Comparison of ENCODE assay signal across 30 cellular contexts in genomic region chr9:132783006-132783405, GRCh38.
"Had no signal": no experiment of that assay in that cellular context is flagged by ENCODE, and none has a peak within 500 bp of the region (broad histone marks: within the 10 kb centered on the region; RNA-seq: fewer than 3 reads in every experiment).

No MANE protein-coding gene starts in this region.

- H3K4me3 ChIP-seq: coronary artery, dorsolateral prefrontal cortex, esophagus muscularis mucosa, gastrocnemius medialis, heart left ventricle had no signal

- H3K27me3 ChIP-seq: dorsolateral prefrontal cortex had no signal

- H3K9me3 Mint-ChIP-seq: activated CD4-positive, alpha-beta memory T cell treated with anti-CD3 and anti-CD28 coated beads, Interleukin-2, amount 10 ng/mL, durations not matched to agents 7 days and 5 days; activated T-cell treated with anti-CD3 and anti-CD28 coated beads, Interleukin-2, amount 50 U/mL, for 24 hours; central memory CD8-positive, alpha-beta T cell; dendritic cell treated with granulocyte-macrophage colony-stimulating factor and Interleukin-4, amounts not matched to agents 40 ng/mL and 50 ng/mL, for 4 days had no signal

- H3K27ac ChIP-seq: brain microvascular endothelial cell, coronary artery, dorsolateral prefrontal cortex, esophagus muscularis mucosa, foreskin keratinocyte, gastrocnemius medialis, heart left ventricle, VCaP had no signal

- H3K36me3 Mint-ChIP-seq: activated naive CD8-positive, alpha-beta T cell; WTC11 had no signal

- H3K4me1 ChIP-seq: esophagus muscularis mucosa, foreskin keratinocyte, gastrocnemius medialis had no signal

- H3K27ac Mint-ChIP-seq: activated CD4-positive, alpha-beta memory T cell treated with anti-CD3 and anti-CD28 coated beads, Interleukin-2, amount 10 ng/mL, durations not matched to agents 7 days and 5 days; activated naive CD8-positive, alpha-beta T cell; activated T-cell treated with anti-CD3 and anti-CD28 coated beads, Interleukin-2, amount 50 U/mL, for 24 hours; dendritic cell treated with granulocyte-macrophage colony-stimulating factor and Interleukin-4, amounts not matched to agents 40 ng/mL and 50 ng/mL, for 4 days; WTC11 had no signal

- H3K4me3 Mint-ChIP-seq: activated CD4-positive, alpha-beta memory T cell treated with anti-CD3 and anti-CD28 coated beads, Interleukin-2, amount 10 ng/mL, durations not matched to agents 7 days and 5 days; activated CD4-positive, alpha-beta T cell treated with anti-CD3 and anti-CD28 coated beads, Interleukin-2, amount 10 ng/mL, durations not matched to agents 7 days and 5 days; activated naive CD8-positive, alpha-beta T cell; activated T-cell treated with anti-CD3 and anti-CD28 coated beads, Interleukin-2, amount 50 U/mL, for 24 hours; activated T-cell treated with anti-CD3 and anti-CD28 coated beads, Interleukin-2, amount 50 U/mL, for 72 hours; central memory CD8-positive, alpha-beta T cell; dendritic cell treated with granulocyte-macrophage colony-stimulating factor and Interleukin-4, amounts not matched to agents 40 ng/mL and 50 ng/mL, for 4 days; WTC11 had no signal

- H3K36me3 ChIP-seq: brain microvascular endothelial cell, esophagus muscularis mucosa, gastrocnemius medialis, heart left ventricle had no signal

- ATAC-seq: activated T-cell treated with anti-CD3 and anti-CD28 coated beads, Interleukin-2, amount 50 U/mL, for 72 hours; foreskin keratinocyte; gastrocnemius medialis; heart left ventricle; WTC11 had no signal

- DNase-seq: activated CD4-positive, alpha-beta memory T cell treated with anti-CD3 and anti-CD28 coated beads, Interleukin-2, amount 10 ng/mL, durations not matched to agents 7 days and 5 days; activated CD4-positive, alpha-beta T cell treated with anti-CD3 and anti-CD28 coated beads for 1 hour; activated CD4-positive, alpha-beta T cell treated with anti-CD3 and anti-CD28 coated beads for 4 hours; activated CD4-positive, alpha-beta T cell treated with anti-CD3 and anti-CD28 coated beads, Interleukin-2, amount 10 ng/mL, durations not matched to agents 7 days and 5 days; activated CD4-positive, alpha-beta T cell treated with anti-CD3 and anti-CD28 coated beads, Interleukin-2, amount 50 U/mL, for 4 hours; activated CD8-positive, alpha-beta memory T cell treated with anti-CD3 and anti-CD28 coated beads, Interleukin-2, amount 50 U/mL, for 48 hours; activated gamma-delta T cell treated with Interleukin-2 at 50 U/mL for 16 hours; activated naive CD4-positive, alpha-beta T cell treated with anti-CD3 and anti-CD28 coated beads, Interleukin-2, amount 50 U/mL, for 16 hours; activated naive CD4-positive, alpha-beta T cell treated with Interleukin-2 at 50 U/mL for 16 hours; activated T-cell treated with anti-CD3 and anti-CD28 coated beads for 4 hours; activated T-cell treated with anti-CD3 and anti-CD28 coated beads, Interleukin-2, amount 50 U/mL, for 24 hours; activated T-cell treated with anti-CD3 and anti-CD28 coated beads, Interleukin-2, amount 50 U/mL, for 72 hours; amniotic stem cell; anterior cingulate cortex; brain microvascular endothelial cell; dorsolateral prefrontal cortex; effector memory CD4-positive, alpha-beta T cell; erythroblast; foreskin keratinocyte; gastrocnemius medialis; glutamatergic neuron; heart left ventricle; T-helper 2 cell had no signal
